18 cellular contexts compared by ENCODE assay signal in the genomic region with DNA sequence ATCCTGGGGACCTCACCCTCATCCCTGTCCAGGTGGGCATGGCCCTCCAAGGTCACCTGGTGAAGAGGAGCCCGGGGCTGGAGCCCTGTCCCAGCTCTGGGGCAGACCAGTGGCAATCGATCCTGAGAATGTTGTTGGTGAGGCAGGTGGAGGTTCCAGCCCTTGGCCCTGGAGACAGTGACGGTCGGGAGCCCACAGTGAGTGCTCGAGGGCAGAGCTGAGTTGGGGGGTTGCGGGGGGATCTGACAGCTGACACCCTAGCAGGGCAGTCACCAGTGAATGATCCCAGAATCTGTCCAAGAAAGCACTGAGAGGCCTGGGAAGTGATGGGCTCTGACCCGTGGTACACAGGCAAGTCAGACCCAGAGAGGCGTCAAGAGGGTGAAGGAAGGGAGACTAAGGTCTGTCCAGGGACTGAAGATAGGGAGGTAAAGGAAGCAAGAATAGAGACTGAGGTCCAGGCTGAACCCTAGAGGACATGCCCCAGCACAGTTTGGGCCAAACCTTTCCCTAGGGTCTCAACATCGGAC. TPM values are rescaled to one million over a fixed set of nuclear protein-coding genes. Genes with fewer than 3 reads are reported as not detected.
DNase-seq lines count a peak whose midpoint lies in the region; ATAC-seq and TF ChIP-seq lines count a peak whose summit lies in the region.
"Had no signal": no experiment of that assay in that cellular context is flagged by ENCODE, and none has a peak within 500 bp of the region (broad histone marks: within the 10 kb centered on the region; RNA-seq: fewer than 3 reads in every experiment).

No MANE protein-coding gene starts in this region.

- no peak overlapping the region for H3K4me3 ChIP-seq in GM23338
- no peak overlapping the region for H3K4me3 ChIP-seq in neuronal stem cell (ENCODE audit: low read length in 2 of 2)
- H3K4me3 ChIP-seq: PC-9 had no signal

- no CpG with 5 or more reads among the region's 9 CpGs for WGBS in neuronal stem cell (ENCODE audit: extremely low coverage in 2 of 2, insufficient read length in 2 of 2, insufficient replicate concordance in 1 of 2), 2 donors

- POLR2A ChIA-PET in activated CD8-positive, alpha-beta T cell treated with anti-CD3 and anti-CD28 coated beads, Interleukin-2, amount 10 ng/mL, durations not matched to agents 7 days and 5 days (lab: Charles Lee): no interaction called here
- POLR2A ChIA-PET in activated CD8-positive, alpha-beta T cell treated with anti-CD3 and anti-CD28 coated beads for 36 hours (lab: Charles Lee): no interaction called here

- H3K4me1 Mint-ChIP-seq in activated CD8-positive, alpha-beta T cell treated with anti-CD3 and anti-CD28 coated beads, Interleukin-2, amount 10 ng/mL, durations not matched to agents 7 days and 5 days (ENCODE audit: low read depth): peaks cover 46% of the 10 kb centered on the region
- H3K4me1 Mint-ChIP-seq in activated CD8-positive, alpha-beta T cell treated with anti-CD3 and anti-CD28 coated beads for 36 hours (ENCODE audit: low read depth): peaks cover 17% of the 10 kb centered on the region
- 0 out of 3 replicates have a peak, but pooled peaks cover 2% of the 10 kb centered on the region for H3K4me1 Mint-ChIP-seq in GM23338
- peaks cover 18% of the 10 kb centered on the region for H3K4me1 Mint-ChIP-seq in central memory CD8-positive, alpha-beta T cell

- CTCF ChIA-PET in activated CD8-positive, alpha-beta T cell treated with anti-CD3 and anti-CD28 coated beads, Interleukin-2, amount 10 ng/mL, durations not matched to agents 7 days and 5 days (lab: Charles Lee): no interaction called here
- CTCF ChIA-PET in activated CD8-positive, alpha-beta T cell treated with anti-CD3 and anti-CD28 coated beads for 36 hours (lab: Charles Lee): no interaction called here

- H2AFZ ChIP-seq in GM23338 (no peak overlapping the region), neuronal stem cell (ENCODE audit: low read length) (no peak overlapping the region)
- H2AFZ ChIP-seq: PC-9 had no signal

- no peak overlapping the region for H4K8ac ChIP-seq in neuronal stem cell (ENCODE audit: low read depth, low read length)

- TF ChIP-seq CTCF in activated CD8-positive, alpha-beta T cell treated with anti-CD3 and anti-CD28 coated beads for 36 hours (IDR thresholded peaks at IDR 0.05): no peak
- no peak for TF ChIP-seq CTCF in GM23338 (conservative IDR thresholded peaks at IDR 0.05; ENCODE audit: low read depth in 2 of 2)

- H4K20me1 ChIP-seq in GM23338 (replicated peaks; ENCODE audit: insufficient read depth): 0 out of 2 replicates have a peak, but pooled peaks cover 5% of the 10 kb centered on the region

- H3K27me3 ChIP-seq in GM23338 (ENCODE audit: insufficient read depth): no peaks in the 10 kb centered on the region
- H3K27me3 ChIP-seq in neuronal stem cell (ENCODE audit: control insufficient read depth in 3 of 3, insufficient read depth in 3 of 3, low read depth in 1 of 3, low read length in 3 of 3): no peaks in the 10 kb centered on the region

- H3K9ac ChIP-seq in neuronal stem cell (ENCODE audit: low read depth, low read length, poor library complexity): no peak overlapping the region
- H3K9ac ChIP-seq: SK-N-SH had no signal

- H3K36me3 ChIP-seq in GM23338 (ENCODE audit: insufficient read depth) (no peaks in the 10 kb centered on the region), neuronal stem cell (replicated peaks in 1 of 2; ENCODE audit: control insufficient read depth in 2 of 2, insufficient read depth in 2 of 2, low read length in 2 of 2) (peaks cover 6 to 16% of the 10 kb centered on the region in 2 donors)

- H3K27me3 Mint-ChIP-seq in activated CD8-positive, alpha-beta T cell treated with anti-CD3 and anti-CD28 coated beads, Interleukin-2, amount 10 ng/mL, durations not matched to agents 7 days and 5 days (ENCODE audit: low read depth): no peaks in the 10 kb centered on the region
- no peaks in the 10 kb centered on the region for H3K27me3 Mint-ChIP-seq in activated CD8-positive, alpha-beta T cell treated with anti-CD3 and anti-CD28 coated beads for 36 hours
- H3K27me3 Mint-ChIP-seq in GM23338 (ENCODE audit: insufficient read depth, low read depth, poor library complexity): peaks cover 3% of the 10 kb centered on the region
- H3K27me3 Mint-ChIP-seq in central memory CD8-positive, alpha-beta T cell: no peaks in the 10 kb centered on the region

- no peaks in the 10 kb centered on the region for H3K79me2 ChIP-seq in GM23338 (replicated peaks; ENCODE audit: insufficient read depth)

- H3K4me3 Mint-ChIP-seq in activated CD8-positive, alpha-beta T cell treated with anti-CD3 and anti-CD28 coated beads, Interleukin-2, amount 10 ng/mL, durations not matched to agents 7 days and 5 days: no peak overlapping the region
- H3K4me3 Mint-ChIP-seq in activated CD8-positive, alpha-beta T cell treated with anti-CD3 and anti-CD28 coated beads for 36 hours: no peak overlapping the region
- H3K4me3 Mint-ChIP-seq in GM23338: no peak overlapping the region; the same call in 2 of the 3 replicates
- H3K4me3 Mint-ChIP-seq in central memory CD8-positive, alpha-beta T cell: no peak overlapping the region
- H3K4me3 Mint-ChIP-seq: CD8-positive, alpha-beta T cell had no signal

- H2BK12ac ChIP-seq in neuronal stem cell (ENCODE audit: low read length): no peak overlapping the region

- no peak overlapping the region for H2BK120ac ChIP-seq in neuronal stem cell (ENCODE audit: low read depth, low read length)

- H3K36me3 Mint-ChIP-seq in activated CD8-positive, alpha-beta T cell treated with anti-CD3 and anti-CD28 coated beads, Interleukin-2, amount 10 ng/mL, durations not matched to agents 7 days and 5 days (ENCODE audit: low read depth): peaks cover 17% of the 10 kb centered on the region
- H3K36me3 Mint-ChIP-seq in activated CD8-positive, alpha-beta T cell treated with anti-CD3 and anti-CD28 coated beads for 36 hours (ENCODE audit: low read depth): peaks cover 12% of the 10 kb centered on the region
- H3K36me3 Mint-ChIP-seq in GM23338 (ENCODE audit: low read depth): peaks cover 10% of the 10 kb centered on the region; the same call in 2 of the 3 replicates
- H3K36me3 Mint-ChIP-seq in central memory CD8-positive, alpha-beta T cell (ENCODE audit: insufficient read depth): peaks cover 4% of the 10 kb centered on the region

- H3K27ac Mint-ChIP-seq in activated CD8-positive, alpha-beta T cell treated with anti-CD3 and anti-CD28 coated beads, Interleukin-2, amount 10 ng/mL, durations not matched to agents 7 days and 5 days: peak overlapping the region; percentile 46
- H3K27ac Mint-ChIP-seq in activated CD8-positive, alpha-beta T cell treated with anti-CD3 and anti-CD28 coated beads for 36 hours: no peak overlapping the region
- peak overlapping the region; percentile 26; the same call in 1 of the 2 replicates for H3K27ac Mint-ChIP-seq in GM23338
- H3K27ac Mint-ChIP-seq in central memory CD8-positive, alpha-beta T cell (ENCODE audit: low read depth): peak overlapping the region; percentile 41
- H3K27ac Mint-ChIP-seq: CD8-positive, alpha-beta T cell had no signal

- no peak overlapping the region for H2BK15ac ChIP-seq in neuronal stem cell (ENCODE audit: low read length)

- H2AK5ac ChIP-seq in neuronal stem cell (ENCODE audit: low read depth, low read length): no peak overlapping the region

- no peak for ATAC-seq in activated CD8-positive, alpha-beta T cell treated with anti-CD3 and anti-CD28 coated beads, Interleukin-2, amount 10 ng/mL, durations not matched to agents 7 days and 5 days
- ATAC-seq in activated CD8-positive, alpha-beta T cell treated with anti-CD3 and anti-CD28 coated beads for 36 hours: no peak
- no peak for ATAC-seq in GM23338
- no peak for ATAC-seq in central memory CD8-positive, alpha-beta T cell (replicated peaks; ENCODE audit: extremely low read depth, poor library complexity, severe bottlenecking)
- ATAC-seq: CD8-positive, alpha-beta T cell had no signal

- no peaks in the 10 kb centered on the region for H3K79me1 ChIP-seq in neuronal stem cell (ENCODE audit: low read depth, low read length)

- H3K18ac ChIP-seq in neuronal stem cell (ENCODE audit: low read length): no peak overlapping the region

- H3K27ac ChIP-seq in GM23338 (ENCODE audit: low read depth): no peak overlapping the region
- no peak overlapping the region for H3K27ac ChIP-seq in neuronal stem cell (replicated peaks; ENCODE audit: low read length)
- H3K27ac ChIP-seq: 22Rv1, epithelial cell of prostate, PC-9 had no signal

- H4K91ac ChIP-seq in neuronal stem cell (ENCODE audit: low read depth, low read length, poor library complexity): no peak overlapping the region

- no peak overlapping the region for H3K4me2 ChIP-seq in GM23338
- H3K4me2 ChIP-seq in neuronal stem cell (ENCODE audit: insufficient read depth, low read length, poor library complexity, severe bottlenecking): no peak overlapping the region
- H3K4me2 ChIP-seq: PC-9, SK-N-SH had no signal

- no peak overlapping the region for H2BK5ac ChIP-seq in neuronal stem cell (ENCODE audit: low read length)

- H3K9me2 ChIP-seq in GM23338 (ENCODE audit: insufficient read depth): no peaks in the 10 kb centered on the region
- H3K9me2 ChIP-seq: SK-N-SH had no signal

- no peak overlapping the region for H3K14ac ChIP-seq in neuronal stem cell (ENCODE audit: low read length)

- H3K4ac ChIP-seq in neuronal stem cell (ENCODE audit: low read length): no peak overlapping the region

- DNase-seq in activated CD8-positive, alpha-beta T cell treated with anti-CD3 and anti-CD28 coated beads, Interleukin-2, amount 10 ng/mL, durations not matched to agents 7 days and 5 days: no peak
- no peak for DNase-seq in activated CD8-positive, alpha-beta T cell treated with anti-CD3 and anti-CD28 coated beads for 36 hours
- DNase-seq in GM23338 (ENCODE audit: low spot score) (peak; percentile 0), neuronal stem cell (ENCODE audit: low spot score) (no peak), AG08395 (ENCODE audit: low spot score) (no peak), DMS79 treated with DMSO at 0.1 percent for 48 hours (lab: John Stamatoyannopoulos, UW) (no peak), ACHN (no peak)
- no peak for DNase-seq in central memory CD8-positive, alpha-beta T cell (ENCODE audit: low spot score in 2 of 2)
- DNase-seq: activated naive CD4-positive, alpha-beta T cell treated with anti-CD3 and anti-CD28 coated beads, Interleukin-2, amount 50 U/mL, for 16 hours; CD8-positive, alpha-beta T cell; NCI-H1105 treated with DMSO at 0.1 percent for 48 hours; NCI-H2029; NCI-H526; PC-9; SK-N-SH; stimulated activated naive CD4-positive, alpha-beta T cell had no signal

- H3K23ac ChIP-seq in neuronal stem cell (ENCODE audit: low read depth, low read length, poor library complexity): peak overlapping the region; percentile 85

- H3K9me3 Mint-ChIP-seq in activated CD8-positive, alpha-beta T cell treated with anti-CD3 and anti-CD28 coated beads, Interleukin-2, amount 10 ng/mL, durations not matched to agents 7 days and 5 days (ENCODE audit: insufficient read depth): no peaks in the 10 kb centered on the region
- H3K9me3 Mint-ChIP-seq in activated CD8-positive, alpha-beta T cell treated with anti-CD3 and anti-CD28 coated beads for 36 hours: no peaks in the 10 kb centered on the region
- no peaks in the 10 kb centered on the region for H3K9me3 Mint-ChIP-seq in GM23338
- H3K9me3 Mint-ChIP-seq in central memory CD8-positive, alpha-beta T cell: no peaks in the 10 kb centered on the region
- H3K9me3 Mint-ChIP-seq: CD8-positive, alpha-beta T cell had no signal

- intact Hi-C loops in activated CD8-positive, alpha-beta T cell treated with anti-CD3 and anti-CD28 coated beads for 36 hours (cut with micrococcal nuclease): no loop called here

- H3K4me1 ChIP-seq in GM23338 (ENCODE audit: insufficient read depth): no peaks in the 10 kb centered on the region
- peaks cover 0 to 4% of the 10 kb centered on the region in 2 donors for H3K4me1 ChIP-seq in neuronal stem cell (ENCODE audit: control insufficient read depth in 2 of 2, insufficient read depth in 1 of 2, low read depth in 1 of 2, low read length in 2 of 2)

- in situ Hi-C loops in ACHN (cut with HindIII; ENCODE audit: low pct_ligation_motif_present, low pct_unique_long_range_greater_than_20kb, low sequenced_read_pairs): no loop called here

- H3F3A ChIP-seq in GM23338 (replicated peaks; ENCODE audit: low read depth): no peaks in the 10 kb centered on the region

- H3K9me3 ChIP-seq in neuronal stem cell (replicated peaks in 1 of 2; ENCODE audit: control insufficient read depth in 2 of 2, insufficient read depth in 1 of 2, low read depth in 1 of 2, low read length in 2 of 2): no peaks in the 10 kb centered on the region
- H3K9me3 ChIP-seq: SK-N-SH had no signal

RNA-seq across cellular contexts. Expression of a gene that starts 17.6 kb away (rescaled TPM):
- total RNA-seq in activated CD8-positive, alpha-beta T cell treated with anti-CD3 and anti-CD28 coated beads, Interleukin-2, amount 10 ng/mL, durations not matched to agents 7 days and 5 days: 10 to 100 TPM; 47.7 to 48.2 TPM
- total RNA-seq in activated CD8-positive, alpha-beta T cell treated with anti-CD3 and anti-CD28 coated beads for 36 hours: 10 to 100 TPM; 51.3 to 52.6 TPM
- total RNA-seq in GM23338 (2014; rRNA removed; shearing (Covaris generic)): 11.7 and 17.8 TPM in 2 replicates
- 58.5 and 60.0 TPM in 2 replicates for polyA plus RNA-seq in GM23338 (2016; fragmentation: Nextera tagmentation; extraction: Ambion mirVana)
- 26.4 TPM for polyA plus RNA-seq in neuronal stem cell (2013, experiment 1 of 2)
- polyA plus RNA-seq in neuronal stem cell (2013, experiment 2 of 2): 26.4 TPM

RNA-seq across cellular contexts. Expression of a gene that starts 17.8 kb away (rescaled TPM):
- total RNA-seq in activated CD8-positive, alpha-beta T cell treated with anti-CD3 and anti-CD28 coated beads, Interleukin-2, amount 10 ng/mL, durations not matched to agents 7 days and 5 days: 10 to 100 TPM; 62.3 to 63.2 TPM
- 10 to 100 TPM; 39.4 to 39.7 TPM for total RNA-seq in activated CD8-positive, alpha-beta T cell treated with anti-CD3 and anti-CD28 coated beads for 36 hours
- total RNA-seq in GM23338 (2014; rRNA removed; shearing (Covaris generic)): 31.2 and 34.4 TPM in 2 replicates
- polyA plus RNA-seq in GM23338 (2016; fragmentation: Nextera tagmentation; extraction: Ambion mirVana): 79.5 and 81.6 TPM in 2 replicates
- 41.3 TPM for polyA plus RNA-seq in neuronal stem cell (2013, experiment 1 of 2)
- 39.6 TPM for polyA plus RNA-seq in neuronal stem cell (2013, experiment 2 of 2)

RNA-seq across cellular contexts. Expression of a gene that starts 36.6 kb away (rescaled TPM):
- total RNA-seq in activated CD8-positive, alpha-beta T cell treated with anti-CD3 and anti-CD28 coated beads, Interleukin-2, amount 10 ng/mL, durations not matched to agents 7 days and 5 days: under 1 TPM in 1 of 2 experiments, not detected in 1; 0.40 TPM
- total RNA-seq in activated CD8-positive, alpha-beta T cell treated with anti-CD3 and anti-CD28 coated beads for 36 hours: under 1 TPM in 1 of 2 experiments, not detected in 1; 0.61 TPM
- total RNA-seq in GM23338 (2014; rRNA removed; shearing (Covaris generic)): 15.3 and 24.5 TPM in 2 replicates
- polyA plus RNA-seq in GM23338 (2016; fragmentation: Nextera tagmentation; extraction: Ambion mirVana): 22.1 and 22.6 TPM in 2 replicates
- polyA plus RNA-seq in neuronal stem cell (2013, experiment 1 of 2): 30.6 TPM
- polyA plus RNA-seq in neuronal stem cell (2013, experiment 2 of 2): 27.2 TPM

RNA-seq across cellular contexts. Expression of a gene that starts 42.2 kb away (rescaled TPM):
- 10 to 100 TPM; 48.6 to 49.3 TPM for total RNA-seq in activated CD8-positive, alpha-beta T cell treated with anti-CD3 and anti-CD28 coated beads, Interleukin-2, amount 10 ng/mL, durations not matched to agents 7 days and 5 days
- total RNA-seq in activated CD8-positive, alpha-beta T cell treated with anti-CD3 and anti-CD28 coated beads for 36 hours: 10 to 100 TPM; 51.7 to 54.2 TPM
- 57.8 and 91.1 TPM in 2 replicates for total RNA-seq in GM23338 (2014; rRNA removed; shearing (Covaris generic))
- 38.0 and 39.2 TPM in 2 replicates for polyA plus RNA-seq in GM23338 (2016; fragmentation: Nextera tagmentation; extraction: Ambion mirVana)
- 53.1 TPM for polyA plus RNA-seq in neuronal stem cell (2013, experiment 1 of 2)
- 52.7 TPM for polyA plus RNA-seq in neuronal stem cell (2013, experiment 2 of 2)

Comparison
In these comparisons a context has a peak if more than half of its experiments do, and no peak if none do; other contexts are left out.
1. RNA of a gene that starts 36.6 kb away (total RNA-seq): 15.3 to 24.5 TPM in GM23338; 0.61 TPM in activated CD8-positive, alpha-beta T cell treated with anti-CD3 and anti-CD28 coated beads for 36 hours and 0.40 TPM in activated CD8-positive, alpha-beta T cell treated with anti-CD3 and anti-CD28 coated beads, Interleukin-2, amount 10 ng/mL, durations not matched to agents 7 days and 5 days; every median in the first group is over 10 times any median in the second.